ENCODE assay signal across 10 cellular contexts in genomic region chr2:231665208-231665921, GRCh38. TPM values are rescaled to one million over a fixed set of nuclear protein-coding genes. Genes with fewer than 3 reads are reported as not detected.
A peak's percentile ranks its signal among the peaks of the same experiment; 100 is the strongest.
DNase-seq lines count a peak whose midpoint lies in the region; ATAC-seq, FAIRE-seq and TF ChIP-seq lines count a peak whose summit lies in the region.
"Had no signal": no experiment of that assay in that cellular context is flagged by ENCODE, and none has a peak within 500 bp of the region (broad histone marks: within the 10 kb centered on the region; RNA-seq: fewer than 3 reads in every experiment).

No MANE protein-coding gene starts in this region.

- H3K9ac ChIP-seq in BLaER1 treated with 17β-estradiol and CSF1 and Interleukin-3, amounts not matched to agents 10 nM and 100 nM = peak overlapping the region; percentile 80 to 96 (median 88)

- TF ChIP-seq CTCF in NB4 (IDR thresholded peaks at IDR 0.05; ENCODE audit: low read depth, low read length) (no peak), epithelial cell of proximal tubule (conservative IDR thresholded peaks at IDR 0.05; ENCODE audit: low read depth, low read length) (no peak), pancreas (IDR thresholded peaks at IDR 0.05) (no peak)

- peak overlapping the region; percentile 43 to 73 (median 58); a peak in 17 of 20 replicates for H3K4me3 ChIP-seq in BLaER1 treated with 17β-estradiol and CSF1 and Interleukin-3, amounts not matched to agents 10 nM and 100 nM
- H3K4me3 ChIP-seq in NB4 (ENCODE audit: low read depth, low read length) (peak overlapping the region; percentile 53), epithelial cell of proximal tubule (ENCODE audit: low read depth, low read length) (peak overlapping the region; percentile 45), pancreas (peak overlapping the region in 3 of 4 donors; percentile 52 to 61 (median 54))

- no peak for ATAC-seq in pancreas
- ATAC-seq in HG02840 (IDR thresholded peaks at IDR 0.05; ENCODE audit: low FRiP score, unreplicated experiment) = no peak

- H3K27me3 ChIP-seq in BLaER1 treated with 17β-estradiol and CSF1 and Interleukin-3, amounts not matched to agents 10 nM and 100 nM = no peaks in the 10 kb centered on the region
- H3K27me3 ChIP-seq in pancreas = no peaks in the 10 kb centered on the region

- no peaks in the 10 kb centered on the region for H3K36me3 ChIP-seq in BLaER1 treated with 17β-estradiol and CSF1 and Interleukin-3, amounts not matched to agents 10 nM and 100 nM
- no peaks in the 10 kb centered on the region for H3K36me3 ChIP-seq in pancreas
- H3K36me3 ChIP-seq: HAP-1 had no signal

- no peak for TF ChIP-seq POLR2A in NB4 (IDR thresholded peaks at IDR 0.05; ENCODE audit: extremely low read depth, insufficient read length)

- peak overlapping the region; percentile 90 to 99 (median 95) for H3K27ac ChIP-seq in BLaER1 treated with 17β-estradiol and CSF1 and Interleukin-3, amounts not matched to agents 10 nM and 100 nM
- H3K27ac ChIP-seq in pancreas = peak overlapping the region; percentile 98 to 100 (median 99)

- intact Hi-C loops in pancreas (cut with DNase I) = no loop called here

- no peak for FAIRE-seq in pancreas (lab: Jason Lieb, UNC)

- H3K9me3 ChIP-seq in BLaER1 treated with 17β-estradiol and CSF1 and Interleukin-3, amounts not matched to agents 10 nM and 100 nM (replicated peaks in 1 of 11) = peaks cover 0 to 6% (median 0%) of the 10 kb centered on the region in 11 experiments; a peak in 3 of 22 replicates
- H3K9me3 ChIP-seq in pancreas = no peaks in the 10 kb centered on the region
- H3K9me3 ChIP-seq: HAP-1 had no signal

- 80 to 81% methylated on average over 14 of the region's 14 CpGs for whole genome bisulfite sequencing in pancreas, 2 donors

- peaks cover 84 to 97% (median 92%) of the 10 kb centered on the region in 10 experiments for H3K4me1 ChIP-seq in BLaER1 treated with 17β-estradiol and CSF1 and Interleukin-3, amounts not matched to agents 10 nM and 100 nM
- H3K4me1 ChIP-seq in pancreas = peaks cover 0 to 20% (median 15%) of the 10 kb centered on the region in 3 donors

- peak overlapping the region; percentile 87 to 99 (median 94) for H3K4me2 ChIP-seq in BLaER1 treated with 17β-estradiol and CSF1 and Interleukin-3, amounts not matched to agents 10 nM and 100 nM

- DNase-seq in NB4 (ENCODE audit: low read depth) (no peak), epithelial cell of proximal tubule (ENCODE audit: low read depth) (no peak), pancreas (peak in 1 of 6 donors; percentile 67), kidney glomerular epithelial cell (lab: John Stamatoyannopoulos, UW) (no peak), SW 1271 (lab: John Stamatoyannopoulos, UW) (no peak), DMS153 treated with DMSO at 0.1 percent for 48 hours (lab: John Stamatoyannopoulos, UW; ENCODE audit: unreplicated experiment) (no peak)
- DNase-seq: NCI-H1092 treated with DMSO at 0.1 percent for 48 hours had no signal

- H4K20me1 ChIP-seq in BLaER1 treated with 17β-estradiol and CSF1 and Interleukin-3, amounts not matched to agents 10 nM and 100 nM = no peaks in the 10 kb centered on the region

RNA-seq across cellular contexts. Expression of gene PTMA, which starts 43.0 kb away (rescaled TPM):
- total RNA-seq in epithelial cell of proximal tubule (1,797 and 2,011 TPM in 2 replicates), pancreas (100 to 1,000 TPM; 319 to 600 (median 503) TPM)
- 100 to 1,000 TPM; 627 to 751 TPM for polyA plus RNA-seq in pancreas
